9 cellular contexts compared by ENCODE assay signal in the genomic region with DNA sequence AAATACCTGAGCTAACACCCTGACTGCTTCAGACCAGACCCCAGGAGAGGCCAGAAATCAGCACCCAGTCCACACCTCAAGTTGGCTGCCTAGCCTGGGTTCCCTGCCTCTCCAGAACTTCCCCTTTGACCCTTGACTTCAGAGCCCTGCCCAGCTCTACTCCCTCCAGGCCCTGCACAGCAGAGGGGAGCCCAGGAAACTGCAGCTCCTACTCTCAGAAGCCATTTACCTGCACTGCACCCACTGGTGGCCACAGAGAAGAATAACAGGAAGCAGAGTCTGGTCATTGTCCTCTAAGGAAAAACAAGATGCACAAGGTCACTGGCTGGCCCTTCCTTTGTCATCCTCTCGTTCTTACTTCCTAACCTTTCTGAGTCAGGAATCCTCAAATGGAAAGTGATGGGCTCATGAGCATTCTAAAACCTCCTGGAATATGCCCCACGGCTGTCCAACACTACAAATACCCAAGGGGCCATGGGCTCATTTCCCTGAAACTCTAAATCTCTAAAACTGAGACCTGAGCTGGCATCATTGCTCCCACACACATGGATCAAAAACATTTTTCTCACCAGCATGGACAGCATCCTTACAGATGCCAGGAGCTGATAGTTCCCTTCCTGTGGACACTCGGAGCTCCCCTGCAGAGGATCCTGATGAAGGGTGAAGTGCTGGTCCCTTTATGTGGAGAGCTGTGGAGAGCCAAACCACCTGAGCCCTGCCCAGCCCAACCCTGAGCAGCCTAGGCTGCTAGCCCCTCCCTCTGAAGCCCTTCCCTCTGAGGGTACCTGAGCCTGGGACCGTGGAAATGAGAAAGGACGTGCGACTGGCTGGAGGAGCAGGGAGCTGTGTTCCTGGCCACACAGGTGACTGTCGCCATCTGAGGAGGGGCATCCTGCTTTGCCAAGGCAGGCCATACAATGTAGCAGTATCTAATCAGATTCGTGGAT. TPM values are rescaled to one million over a fixed set of nuclear protein-coding genes. Genes with fewer than 3 reads are reported as not detected.
DNase-seq lines count a peak whose midpoint lies in the region; ATAC-seq, FAIRE-seq and TF ChIP-seq lines count a peak whose summit lies in the region.
"Had no signal": no experiment of that assay in that cellular context is flagged by ENCODE, and none has a peak within 500 bp of the region (broad histone marks: within the 10 kb centered on the region; RNA-seq: fewer than 3 reads in every experiment).

A gene (minus strand): TSS at position 652 of the 947 bp plus-strand sequence. CDS start 68 bp downstream, at position 584.

- no peaks in the 10 kb centered on the region for H3K27me3 ChIP-seq in parathyroid adenoma (ENCODE audit: control insufficient read depth, insufficient read depth, low read length)

- DNase-seq in CD14-positive monocyte (ENCODE audit: low spot score) (peak; percentile 67), GM19239 (ENCODE audit: insufficient read length, low spot score) (peak; percentile 49), NB4 (ENCODE audit: low read depth) (peak; percentile 73), frontal cortex (ENCODE audit: low spot score in 2 of 2) (no peak)
- DNase-seq in activated CD4-positive, alpha-beta T cell treated with anti-CD3 and anti-CD28 coated beads, Interleukin-2, amount 50 U/mL, for 4 hours = peak; percentile 11 to 26

- H2AFZ ChIP-seq in parathyroid adenoma = no peak within 1 kb of the TSS

- no peak for TF ChIP-seq POLR2A in NB4 (IDR thresholded peaks at IDR 0.05; ENCODE audit: extremely low read depth, insufficient read length)

- H3K36me3 Mint-ChIP-seq in CD14-positive monocyte = no peaks in the 10 kb centered on the region

- H3K9ac ChIP-seq in parathyroid adenoma = no peak within 1 kb of the TSS

- no peaks in the 10 kb centered on the region for H3K9me3 ChIP-seq in parathyroid adenoma (ENCODE audit: control insufficient read depth, low read length)

- peak; percentile 88 for FAIRE-seq in GM19239 (lab: Jason Lieb, UNC)
- no peak for FAIRE-seq in frontal cortex (lab: Jason Lieb, UNC)

- ATAC-seq in esophagus mucosa = peak; percentile 51
- no peak for ATAC-seq in HG02973 (IDR thresholded peaks at IDR 0.05; ENCODE audit: unreplicated experiment)

- H3K9me3 Mint-ChIP-seq in CD14-positive monocyte = no peaks in the 10 kb centered on the region

- H3K27me3 Mint-ChIP-seq in CD14-positive monocyte (ENCODE audit: low read depth in 3 of 3) = peaks cover 0 to 4% (median 0%) of the 10 kb centered on the region in 3 donors

- no peaks in the 10 kb centered on the region for H3K4me1 ChIP-seq in parathyroid adenoma

- intact Hi-C loops in CD14-positive monocyte (cut with micrococcal nuclease) = loop anchor here (5.0 kb wide), 5 partner anchors 117 to 277 kb away; no protein-coding TSS in a partner anchor

- no peak within 1 kb of the TSS for H3K27ac ChIP-seq in parathyroid adenoma

- H3K36me3 ChIP-seq in parathyroid adenoma (ENCODE audit: control insufficient read depth, insufficient read depth, low read length) = no peaks in the 10 kb centered on the region

- no peak within 1 kb of the TSS for H3K4me2 ChIP-seq in parathyroid adenoma (ENCODE audit: low read length)

- H3K4me3 ChIP-seq in NB4 (ENCODE audit: low read depth, low read length) (no peak within 1 kb of the TSS), parathyroid adenoma (ENCODE audit: low read depth, low read length) (no peak within 1 kb of the TSS)

- peak; percentile 85 for TF ChIP-seq CTCF in CD14-positive monocyte (IDR thresholded peaks at IDR 0.05)
- peak; percentile 81 for TF ChIP-seq CTCF in NB4 (IDR thresholded peaks at IDR 0.05; ENCODE audit: low read depth, low read length)
- TF ChIP-seq CTCF in parathyroid adenoma (IDR thresholded peaks at IDR 0.05) = peak; percentile 29

- H3K79me2 ChIP-seq in parathyroid adenoma = no peaks in the 10 kb centered on the region

- no peak within 1 kb of the TSS for H3K4me3 Mint-ChIP-seq in CD14-positive monocyte

- peaks cover 4% of the 10 kb centered on the region for H3K4me1 Mint-ChIP-seq in CD14-positive monocyte

- no peak within 1 kb of the TSS for H3K27ac Mint-ChIP-seq in CD14-positive monocyte

RNA-seq across cellular contexts. Expression of the gene that starts here (rescaled TPM):
- polyA plus RNA-seq in CD14-positive monocyte = not detected
- total RNA-seq in esophagus mucosa = 0.16 TPM
- not detected for total RNA-seq in frontal cortex
- total RNA-seq: skeletal muscle tissue had no signal

Comparison
In these comparisons a context has a peak if more than half of its experiments do, and no peak if none do; other contexts are left out.
1. Peak in DNase-seq in CD14-positive monocyte; RNA of the gene not detected or under 1 TPM.
2. Peak in ATAC-seq in esophagus mucosa; RNA of the gene not detected or under 1 TPM.
3. DNase-seq: peak in GM19239 (single experiment), NB4 (single experiment) and activated CD4-positive, alpha-beta T cell treated with anti-CD3 and anti-CD28 coated beads, Interleukin-2, amount 50 U/mL, for 4 hours (2 of 2); none in frontal cortex (0 of 2).
4. CTCF ChIP-seq: peak in every context shown above with its lines; median percentile 85 in CD14-positive monocyte; 81 in NB4; 29 in parathyroid adenoma.